In the genomic region with DNA sequence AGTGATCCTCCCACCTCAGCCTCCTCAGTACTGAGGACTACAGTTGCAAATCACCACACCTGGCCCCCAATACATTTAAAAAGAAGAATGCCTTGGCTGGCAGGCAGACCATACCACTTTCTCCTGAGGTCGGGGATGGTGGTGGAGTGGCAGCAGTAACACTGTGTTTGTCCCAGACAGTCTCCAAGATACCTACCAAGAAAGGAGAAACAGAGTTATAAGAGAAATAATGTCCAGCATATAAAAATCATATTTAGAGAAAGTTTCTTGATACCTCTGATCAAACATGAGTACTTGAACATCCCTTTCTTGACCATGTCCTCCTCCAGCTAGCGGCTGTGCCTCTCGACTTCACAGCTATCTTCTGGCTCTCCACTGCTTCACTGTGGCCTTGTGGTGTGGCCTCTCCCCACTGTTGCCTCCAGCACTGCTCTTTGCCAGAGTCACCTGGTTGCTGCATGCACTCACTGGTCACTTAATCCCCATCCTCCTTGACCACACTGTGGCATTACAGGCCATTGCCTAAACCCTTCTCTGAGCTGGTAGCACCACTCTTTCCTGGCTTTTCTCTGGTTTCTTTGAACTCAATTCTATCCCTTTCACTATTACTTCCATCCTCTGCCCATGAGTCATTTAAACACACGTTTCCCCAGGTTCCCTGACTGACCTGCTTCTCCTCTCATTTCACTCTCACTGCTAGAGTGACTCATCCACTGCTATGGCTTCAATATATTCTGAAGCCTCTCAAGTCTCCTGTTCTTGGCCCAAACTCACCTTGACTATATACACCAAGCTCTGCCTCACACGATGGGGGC, we compare ENCODE assay signal across 11 cellular contexts. TPM values are rescaled to one million over a fixed set of nuclear protein-coding genes. Genes with fewer than 3 reads are reported as not detected.
DNase-seq lines count a peak whose midpoint lies in the region; ATAC-seq and TF ChIP-seq lines count a peak whose summit lies in the region.
"Had no signal": no experiment of that assay in that cellular context is flagged by ENCODE, and none has a peak within 500 bp of the region (broad histone marks: within the 10 kb centered on the region; RNA-seq: fewer than 3 reads in every experiment).

No MANE protein-coding gene starts in this region.

- H3K27me3 Mint-ChIP-seq in naive thymus-derived CD4-positive, alpha-beta T cell = no peaks in the 10 kb centered on the region

- peaks cover 11% of the 10 kb centered on the region for H3K4me1 ChIP-seq in mammary epithelial cell (ENCODE audit: insufficient read depth, low read length)
- H3K4me1 ChIP-seq in naive thymus-derived CD4-positive, alpha-beta T cell (ENCODE audit: control insufficient read depth in 2 of 2, insufficient read depth in 2 of 2, low read length in 2 of 2) = peaks cover 20 to 80% of the 10 kb centered on the region in 2 donors

- 67% methylated on average over 5 of the region's 5 CpGs for WGBS in mammary epithelial cell (ENCODE audit: low coverage, missing lambda C conversion rate)

- peak overlapping the region; percentile 5 for H3K4me2 ChIP-seq in mammary epithelial cell (ENCODE audit: insufficient read depth, low read depth, low read length)

- H3K4me3 Mint-ChIP-seq in naive thymus-derived CD4-positive, alpha-beta T cell = peak overlapping the region; percentile 4 to 69 (median 44)

- in situ Hi-C loops in mammary epithelial cell (cut with MboI; ENCODE audit: low sequenced_read_pairs in 2 of 2) = no loop called here

- H3K4me1 Mint-ChIP-seq in naive thymus-derived CD4-positive, alpha-beta T cell = peaks cover 51 to 92% (median 77%) of the 10 kb centered on the region in 7 donors

- ATAC-seq in naive thymus-derived CD4-positive, alpha-beta T cell = no peak
- ATAC-seq in HG02623 (IDR thresholded peaks at IDR 0.05; ENCODE audit: unreplicated experiment) (no peak), HG03378 (IDR thresholded peaks at IDR 0.05; ENCODE audit: unreplicated experiment) (no peak)

- CTCF ChIA-PET in mammary epithelial cell (lab: Charles Lee; ENCODE audit: low non-redundant PET) = no interaction called here
- CTCF ChIA-PET in naive thymus-derived CD4-positive, alpha-beta T cell (lab: Charles Lee) = no interaction called here

- H3K79me2 ChIP-seq in mammary epithelial cell (ENCODE audit: insufficient read depth, low read length) = peaks cover 66% of the 10 kb centered on the region

- BruUV-seq in mammary epithelial cell (replicated peaks; lab: Mats Ljungman, UMichigan) = no TSS peak

- intact Hi-C loops in mammary epithelial cell (cut with micrococcal nuclease) = loop anchor here (1.0 kb wide), 1 partner anchor 52 kb away; no protein-coding TSS in a partner anchor
- intact Hi-C loops in naive thymus-derived CD4-positive, alpha-beta T cell (cut with micrococcal nuclease) = no loop called here

- H3K36me3 ChIP-seq in mammary epithelial cell (ENCODE audit: insufficient read depth, low read length) = peaks cover 32% of the 10 kb centered on the region
- H3K36me3 ChIP-seq in naive thymus-derived CD4-positive, alpha-beta T cell (ENCODE audit: control insufficient read depth in 2 of 3, insufficient read depth in 3 of 3, low read length in 3 of 3) = peaks cover 5 to 55% (median 14%) of the 10 kb centered on the region in 3 experiments

- no peak overlapping the region for H3K9ac ChIP-seq in mammary epithelial cell (ENCODE audit: insufficient read depth, low read length)

- H3K27ac Mint-ChIP-seq in naive thymus-derived CD4-positive, alpha-beta T cell = peak overlapping the region; percentile 78 to 95 (median 86)

- TF ChIP-seq CTCF in mammary epithelial cell (conservative IDR thresholded peaks at IDR 0.05 in 1 of 2, IDR thresholded peaks at IDR 0.05 in 1 of 2; ENCODE audit: extremely low read depth in 1 of 2, insufficient read depth in 1 of 2, low read depth in 1 of 2, low read length in 2 of 2) = no peak

- no peaks in the 10 kb centered on the region for H3K27me3 ChIP-seq in mammary epithelial cell (ENCODE audit: insufficient read depth, low read length)
- H3K27me3 ChIP-seq in naive thymus-derived CD4-positive, alpha-beta T cell (ENCODE audit: control insufficient read depth in 2 of 2, insufficient read depth in 2 of 2, low read length in 2 of 2) = no peaks in the 10 kb centered on the region
- H3K27me3 ChIP-seq: SJSA1 had no signal

- dilution Hi-C loops in mammary epithelial cell (cut with HindIII; ENCODE audit: low sequenced_read_pairs) = no loop called here

- no peaks in the 10 kb centered on the region for H3K9me3 ChIP-seq in mammary epithelial cell (replicated peaks; ENCODE audit: insufficient read depth, low read length)
- no peaks in the 10 kb centered on the region for H3K9me3 ChIP-seq in naive thymus-derived CD4-positive, alpha-beta T cell (ENCODE audit: control insufficient read depth in 2 of 3, low read length in 3 of 3)
- H3K9me3 ChIP-seq: SJSA1 had no signal

- H2AFZ ChIP-seq in mammary epithelial cell (ENCODE audit: low read depth, low read length) = no peak overlapping the region

- peak; percentile 24 for DNase-seq in EH (ENCODE audit: low read depth)
- peak; percentile 72 for DNase-seq in NCI-H226
- peak; percentile 85 for DNase-seq in mammary epithelial cell
- DNase-seq in naive thymus-derived CD4-positive, alpha-beta T cell = no peak
- no peak for DNase-seq in AG20443 (ENCODE audit: low spot score)
- no peak for DNase-seq in NCI-H146 treated with DMSO at 0.1 percent for 48 hours (lab: John Stamatoyannopoulos, UW; ENCODE audit: unreplicated experiment)
- DNase-seq: NCI-H1694 treated with DMSO at 0.1 percent for 48 hours had no signal

- peaks cover 15 to 47% (median 38%) of the 10 kb centered on the region in 5 donors for H3K36me3 Mint-ChIP-seq in naive thymus-derived CD4-positive, alpha-beta T cell

- POLR2A ChIA-PET in naive thymus-derived CD4-positive, alpha-beta T cell (lab: Charles Lee) = interaction anchor here (0.6 to 1.6 kb wide), 11 partner anchors 7 to 133 kb away, joined by 3 to 6 read pairs (median 4); no protein-coding TSS in a partner anchor

- H4K20me1 ChIP-seq in mammary epithelial cell (ENCODE audit: insufficient read depth, low read length) = peaks cover 7% of the 10 kb centered on the region

- no peak overlapping the region for H3K27ac ChIP-seq in mammary epithelial cell (ENCODE audit: insufficient read depth, low read depth, low read length)
- H3K27ac ChIP-seq in naive thymus-derived CD4-positive, alpha-beta T cell (ENCODE audit: low read depth, low read length) = peak overlapping the region; percentile 65
- H3K27ac ChIP-seq: SJSA1 had no signal

- H3K4me3 ChIP-seq in mammary epithelial cell (replicated peaks in 1 of 3; ENCODE audit: insufficient read depth in 1 of 3, low read depth in 2 of 3, low read length in 3 of 3) = no peak overlapping the region
- H3K4me3 ChIP-seq in naive thymus-derived CD4-positive, alpha-beta T cell (ENCODE audit: low read length) = no peak overlapping the region
- H3K4me3 ChIP-seq: lung, SJSA1 had no signal

- no peaks in the 10 kb centered on the region for H3K9me3 Mint-ChIP-seq in naive thymus-derived CD4-positive, alpha-beta T cell

RNA-seq across cellular contexts. Expression of a gene that starts 45.2 kb away (rescaled TPM):
- total RNA-seq in mammary epithelial cell = 100 to 1,000 TPM in 1 of 2 donors, 10 to 100 TPM in 1; 81.0 to 166 TPM
- 148 TPM for polyA plus RNA-seq in mammary epithelial cell
- polyA minus RNA-seq in mammary epithelial cell = 228 TPM
- 100 to 1,000 TPM; 232 to 437 (median 385) TPM for total RNA-seq in naive thymus-derived CD4-positive, alpha-beta T cell
- polyA plus RNA-seq in naive thymus-derived CD4-positive, alpha-beta T cell = 100 to 1,000 TPM in 1 of 2 donors, 10 to 100 TPM in 1; 89.5 to 144 TPM

Comparison
In these comparisons a context has a peak if more than half of its experiments do, and no peak if none do; other contexts are left out.
1. DNase-seq: peak in EH (single experiment), NCI-H226 (single experiment) and mammary epithelial cell (single experiment); none in naive thymus-derived CD4-positive, alpha-beta T cell (0 of 9), AG20443 (single experiment) and NCI-H146 treated with DMSO at 0.1 percent for 48 hours (single experiment).